15 cellular contexts compared by ENCODE assay signal in the genomic region with DNA sequence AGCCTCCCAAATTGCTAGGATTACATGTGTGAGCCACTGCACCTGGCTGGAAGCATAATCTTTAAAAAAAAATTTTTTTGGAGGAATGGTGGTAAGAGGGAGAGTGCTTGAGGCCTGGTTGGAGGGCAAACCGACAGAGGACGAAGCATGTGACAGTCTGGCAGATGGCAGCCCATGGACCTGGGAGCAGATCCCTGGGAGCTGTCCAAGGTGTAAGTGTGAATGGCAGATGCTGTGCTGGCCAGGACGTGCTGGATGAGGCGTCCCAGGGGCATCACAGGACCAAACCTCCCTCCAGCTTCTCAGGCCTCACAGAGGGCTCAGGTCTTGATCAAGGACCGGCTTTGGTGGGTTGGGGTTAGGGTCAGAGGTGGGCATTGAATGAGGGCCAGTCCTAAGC.
DNase-seq lines count a peak whose midpoint lies in the region; ATAC-seq and TF ChIP-seq lines count a peak whose summit lies in the region.
"Had no signal": no experiment of that assay in that cellular context is flagged by ENCODE, and none has a peak within 500 bp of the region (broad histone marks: within the 10 kb centered on the region; RNA-seq: fewer than 3 reads in every experiment).

No MANE protein-coding gene starts in this region.

- TF ChIP-seq CTCF in VCaP (conservative IDR thresholded peaks at IDR 0.05) (no peak), right atrium auricular region (IDR thresholded peaks at IDR 0.05) (no peak), Peyer's patch (IDR thresholded peaks at IDR 0.05) (no peak)

- no peaks in the 10 kb centered on the region for H3K9me3 Mint-ChIP-seq in stimulated activated naive CD8-positive, alpha-beta T cell treated with anti-CD3 and anti-CD28 coated beads, Interleukin-15, Interleukin-2, amounts not matched to agents 100 ng/mL and 50 ng/mL, for 24 hours
- H3K9me3 Mint-ChIP-seq in natural killer cell treated with Interleukin-12 subunit alpha and Interleukin-12 subunit beta and Interleukin-15 and Interleukin-18, amount 100 ng/mL, for 72 hours: no peaks in the 10 kb centered on the region
- H3K9me3 Mint-ChIP-seq: natural killer cell had no signal

- peaks cover 10% of the 10 kb centered on the region for H3K27me3 Mint-ChIP-seq in stimulated activated naive CD8-positive, alpha-beta T cell treated with anti-CD3 and anti-CD28 coated beads, Interleukin-15, Interleukin-2, amounts not matched to agents 100 ng/mL and 50 ng/mL, for 24 hours
- H3K27me3 Mint-ChIP-seq in natural killer cell treated with Interleukin-12 subunit alpha and Interleukin-12 subunit beta and Interleukin-15 and Interleukin-18, amount 100 ng/mL, for 72 hours: peaks cover 23 to 24% of the 10 kb centered on the region in 2 donors

- H3K27ac Mint-ChIP-seq in stimulated activated naive CD8-positive, alpha-beta T cell treated with anti-CD3 and anti-CD28 coated beads, Interleukin-15, Interleukin-2, amounts not matched to agents 100 ng/mL and 50 ng/mL, for 24 hours: peak overlapping the region; percentile 1
- H3K27ac Mint-ChIP-seq in natural killer cell treated with Interleukin-12 subunit alpha and Interleukin-12 subunit beta and Interleukin-15 and Interleukin-18, amount 100 ng/mL, for 72 hours: no peak overlapping the region
- H3K27ac Mint-ChIP-seq: activated CD4-positive, alpha-beta memory T cell treated with anti-CD3 and anti-CD28 coated beads for 36 hours; natural killer cell; T-helper 17 cell had no signal

- H3K27ac ChIP-seq in VCaP: peak overlapping the region; percentile 81; the same call in 1 of the 2 replicates
- peak overlapping the region; percentile 48 to 57 for H3K27ac ChIP-seq in right atrium auricular region
- no peak overlapping the region for H3K27ac ChIP-seq in Peyer's patch

- H3K4me1 Mint-ChIP-seq in stimulated activated naive CD8-positive, alpha-beta T cell treated with anti-CD3 and anti-CD28 coated beads, Interleukin-15, Interleukin-2, amounts not matched to agents 100 ng/mL and 50 ng/mL, for 24 hours (ENCODE audit: low read depth): peaks cover 17% of the 10 kb centered on the region
- peaks cover 17 to 28% of the 10 kb centered on the region in 2 donors for H3K4me1 Mint-ChIP-seq in natural killer cell treated with Interleukin-12 subunit alpha and Interleukin-12 subunit beta and Interleukin-15 and Interleukin-18, amount 100 ng/mL, for 72 hours (ENCODE audit: low read depth in 2 of 2)

- peaks cover 0 to 18% of the 10 kb centered on the region in 2 donors for H3K9me3 ChIP-seq in right atrium auricular region
- peaks cover 0 to 7% (median 3%) of the 10 kb centered on the region in 4 donors for H3K9me3 ChIP-seq in Peyer's patch
- H3K9me3 ChIP-seq: MG63 had no signal

- no peaks in the 10 kb centered on the region for H3K36me3 ChIP-seq in right atrium auricular region
- H3K36me3 ChIP-seq in Peyer's patch: no peaks in the 10 kb centered on the region
- H3K36me3 ChIP-seq: MG63, upper lobe of left lung had no signal

- no peak for DNase-seq in stimulated activated naive CD8-positive, alpha-beta T cell treated with anti-CD3 and anti-CD28 coated beads, Interleukin-15, Interleukin-2, amounts not matched to agents 100 U/mL and 50 U/mL, for 24 hours
- DNase-seq in right atrium auricular region (ENCODE audit: low spot score) (no peak), Peyer's patch (no peak), NCI-H2029 (lab: John Stamatoyannopoulos, UW) (no peak)
- no peak for DNase-seq in natural killer cell treated with Interleukin-12 subunit alpha and Interleukin-12 subunit beta and Interleukin-15 and Interleukin-18, amount 100 ng/mL, for 72 hours (ENCODE audit: low spot score)
- DNase-seq: activated CD4-positive, alpha-beta memory T cell treated with anti-CD3 and anti-CD28 coated beads for 36 hours; activated naive CD4-positive, alpha-beta T cell; DND-41; MG63; natural killer cell; T-helper 17 cell; upper lobe of left lung had no signal

- no peak for ATAC-seq in stimulated activated naive CD8-positive, alpha-beta T cell treated with anti-CD3 and anti-CD28 coated beads, Interleukin-15, Interleukin-2, amounts not matched to agents 100 U/mL and 50 U/mL, for 24 hours
- no peak for ATAC-seq in natural killer cell treated with Interleukin-12 subunit alpha and Interleukin-12 subunit beta and Interleukin-15 and Interleukin-18, amount 100 ng/mL, for 72 hours
- ATAC-seq in GM21381 (IDR thresholded peaks at IDR 0.05; ENCODE audit: unreplicated experiment): no peak
- ATAC-seq: natural killer cell, T-helper 17 cell had no signal

- no peaks in the 10 kb centered on the region for H3K36me3 Mint-ChIP-seq in stimulated activated naive CD8-positive, alpha-beta T cell treated with anti-CD3 and anti-CD28 coated beads, Interleukin-15, Interleukin-2, amounts not matched to agents 100 ng/mL and 50 ng/mL, for 24 hours (ENCODE audit: low read depth)
- peaks cover 8% of the 10 kb centered on the region for H3K36me3 Mint-ChIP-seq in natural killer cell treated with Interleukin-12 subunit alpha and Interleukin-12 subunit beta and Interleukin-15 and Interleukin-18, amount 100 ng/mL, for 72 hours
- H3K36me3 Mint-ChIP-seq: natural killer cell had no signal

- H3K27me3 ChIP-seq in right atrium auricular region (no peaks in the 10 kb centered on the region), Peyer's patch (no peaks in the 10 kb centered on the region)
- H3K27me3 ChIP-seq: MG63, upper lobe of left lung had no signal

- TF ChIP-seq POLR2A in Peyer's patch (IDR thresholded peaks at IDR 0.05): no peak

- H3K4me1 ChIP-seq in right atrium auricular region (peaks cover 0 to 45% of the 10 kb centered on the region in 2 donors), Peyer's patch (peaks cover 0 to 11% (median 0%) of the 10 kb centered on the region in 4 donors)

- no peak overlapping the region for H3K4me3 Mint-ChIP-seq in stimulated activated naive CD8-positive, alpha-beta T cell treated with anti-CD3 and anti-CD28 coated beads, Interleukin-15, Interleukin-2, amounts not matched to agents 100 ng/mL and 50 ng/mL, for 24 hours
- no peak overlapping the region for H3K4me3 Mint-ChIP-seq in natural killer cell treated with Interleukin-12 subunit alpha and Interleukin-12 subunit beta and Interleukin-15 and Interleukin-18, amount 100 ng/mL, for 72 hours
- H3K4me3 Mint-ChIP-seq: activated CD4-positive, alpha-beta memory T cell treated with anti-CD3 and anti-CD28 coated beads for 36 hours; T-helper 17 cell had no signal

- H3K4me3 ChIP-seq in right atrium auricular region (no peak overlapping the region), Peyer's patch (no peak overlapping the region)
- H3K4me3 ChIP-seq: MG63, upper lobe of left lung had no signal

Comparison
In these comparisons a context has a peak if more than half of its experiments do, and no peak if none do; other contexts are left out.
1. H3K27ac ChIP-seq: peak in VCaP (single experiment) and right atrium auricular region (2 of 2); none in Peyer's patch (0 of 4).